In genomic region chr2:85212846-85213245, GRCh38 we compare ENCODE assay signal across 23 cellular contexts.
"Had no signal": no experiment of that assay in that cellular context is flagged by ENCODE, and none has a peak within 500 bp of the region (broad histone marks: within the 10 kb centered on the region; RNA-seq: fewer than 3 reads in every experiment).

No MANE protein-coding gene starts in this region.

- H3K4me3 ChIP-seq: coronary artery, hepatocyte, left ventricle myocardium inferior, pancreas, prostate gland, stomach, thyroid gland had no signal

- H3K4me1 ChIP-seq: pancreas had no signal

- DNase-seq: central memory CD4-positive, alpha-beta T cell; effector CD4-positive, alpha-beta T cell; foreskin fibroblast; head of caudate nucleus; kidney; left cardiac atrium; left ventricle myocardium inferior; mesendoderm; naive B cell; pancreas; retina; small intestine; stimulated activated CD4-positive, alpha-beta T cell treated with anti-CD3 and anti-CD28 coated beads, Interleukin-12 subunit alpha, Interleukin-12 subunit beta, amount 100 ng/mL, for 4 hours; stimulated activated naive CD4-positive, alpha-beta T cell; stomach; substantia nigra had no signal

- H3K36me3 ChIP-seq: left ventricle myocardium inferior, pancreas, prostate gland, stomach, thyroid gland had no signal

- H3K36me3 Mint-ChIP-seq: naive B cell, type B pancreatic cell had no signal

- H3K9me3 Mint-ChIP-seq: naive B cell, type B pancreatic cell had no signal

- H3K27ac ChIP-seq: coronary artery, hepatocyte, left ventricle myocardium inferior, pancreas, prostate gland, stomach had no signal

- H3K27me3 ChIP-seq: hepatocyte, pancreas, stomach, thyroid gland had no signal

- H3K27me3 Mint-ChIP-seq: type B pancreatic cell had no signal

- ATAC-seq: esophagus mucosa, left cardiac atrium, pancreas, sciatic nerve had no signal

- H3K9me3 ChIP-seq: left ventricle myocardium inferior, pancreas, prostate gland, stomach, thyroid gland had no signal

- H3K4me3 Mint-ChIP-seq: naive B cell had no signal
